ENCODE assay signal across 27 cellular contexts in genomic region chr18:23879126-23879525, GRCh38.
"Had no signal": no experiment of that assay in that cellular context is flagged by ENCODE, and none has a peak within 500 bp of the region (broad histone marks: within the 10 kb centered on the region; RNA-seq: fewer than 3 reads in every experiment).

No MANE protein-coding gene starts in this region.

- H3K4me3 Mint-ChIP-seq: IgD-negative memory B cell had no signal

- H3K9me3 ChIP-seq: SJCRH30 had no signal

- H3K36me3 Mint-ChIP-seq: IgD-negative memory B cell had no signal

- FAIRE-seq: HTR-8/SVneo, K562, RCC 7860 had no signal

- H3K4me2 ChIP-seq: KMS-11 had no signal

- H3K36me3 ChIP-seq: SJCRH30 had no signal

- H3K4me1 ChIP-seq: SJCRH30 had no signal

- H3K4me3 ChIP-seq: K562, SJCRH30 had no signal

- H3K9ac ChIP-seq: KMS-11 had no signal

- H3K9me3 Mint-ChIP-seq: IgD-negative memory B cell had no signal

- ATAC-seq: K562, Right ventricle myocardium inferior, SK-N-SH treated with all-trans-retinoic acid at 6 μM for 48 hours had no signal

- DNase-seq: Kasumi-1, MM.1S, MV-4-11, NCI-H1048, NCI-H1105 treated with DMSO at 0.1 percent for 48 hours, NCI-H1417 treated with DMSO at 0.1 percent for 48 hours, NCI-H187, NCI-H2029, NCI-H2081 treated with DMSO at 0.1 percent for 48 hours, NCI-H2171, NCI-H226, NCI-H446, NCI-H510A, NCI-H524 treated with DMSO at 0.1 percent for 48 hours, NCI-H69, NCI-H774, RPMI8226, SHP77 treated with DMSO at 0.1 percent for 48 hours, SJCRH30 had no signal

- H3K27ac ChIP-seq: HL-60, KMS-11, SJCRH30 had no signal

- H3K27me3 ChIP-seq: SJCRH30 had no signal
